Comparison of ENCODE assay signal across 1 cellular context in genomic region chr4:174282836-174283506, GRCh38.
A peak's percentile ranks its signal among the peaks of the same experiment; 100 is the strongest.
TF ChIP-seq lines count a peak whose summit lies in the region.

No MANE protein-coding gene starts in this region.

TF ChIP-seq in HepG2, 621 proteins besides CTCF, POLR2A, EP300 and RAD21 (continues in another document):
- TF ChIP-seq, protein P1, sequence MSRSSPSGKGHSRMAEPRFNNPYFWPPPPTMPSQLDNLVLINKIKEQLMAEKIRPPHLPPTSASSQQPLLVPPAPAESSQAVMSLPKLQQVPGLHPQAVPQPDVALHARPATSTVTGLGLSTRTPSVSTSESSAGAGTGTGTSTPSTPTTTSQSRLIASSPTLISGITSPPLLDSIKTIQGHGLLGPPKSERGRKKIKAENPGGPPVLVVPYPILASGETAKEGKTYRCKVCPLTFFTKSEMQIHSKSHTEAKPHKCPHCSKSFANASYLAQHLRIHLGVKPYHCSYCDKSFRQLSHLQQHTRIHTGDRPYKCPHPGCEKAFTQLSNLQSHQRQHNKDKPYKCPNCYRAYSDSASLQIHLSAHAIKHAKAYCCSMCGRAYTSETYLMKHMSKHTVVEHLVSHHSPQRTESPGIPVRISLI (CRISPR knock-in tag; IDR thresholded peaks at IDR 0.05; ENCODE audit: borderline replicate concordance) = no peak
- TF ChIP-seq NFYB (CRISPR knock-in tag; IDR thresholded peaks at IDR 0.05) = peak; percentile 97
- TF ChIP-seq LRRFIP1 (CRISPR knock-in tag; conservative IDR thresholded peaks at IDR 0.05) = no peak
- TF ChIP-seq ZFP36L2 (CRISPR knock-in tag; IDR thresholded peaks at IDR 0.05) = no peak
- no peak for TF ChIP-seq ZNF350 (CRISPR knock-in tag; IDR thresholded peaks at IDR 0.05; ENCODE audit: borderline replicate concordance, low read depth)
- no peak for TF ChIP-seq ZEB1 (IDR thresholded peaks at IDR 0.05; ENCODE audit: insufficient replicate concordance, low read depth)
- TF ChIP-seq U2AF2 (IDR thresholded peaks at IDR 0.05; ENCODE audit: low read depth, low read length) = 0 out of 2 replicates have a peak, but pooled peaks have one; percentile 10
- TF ChIP-seq, protein P2, sequence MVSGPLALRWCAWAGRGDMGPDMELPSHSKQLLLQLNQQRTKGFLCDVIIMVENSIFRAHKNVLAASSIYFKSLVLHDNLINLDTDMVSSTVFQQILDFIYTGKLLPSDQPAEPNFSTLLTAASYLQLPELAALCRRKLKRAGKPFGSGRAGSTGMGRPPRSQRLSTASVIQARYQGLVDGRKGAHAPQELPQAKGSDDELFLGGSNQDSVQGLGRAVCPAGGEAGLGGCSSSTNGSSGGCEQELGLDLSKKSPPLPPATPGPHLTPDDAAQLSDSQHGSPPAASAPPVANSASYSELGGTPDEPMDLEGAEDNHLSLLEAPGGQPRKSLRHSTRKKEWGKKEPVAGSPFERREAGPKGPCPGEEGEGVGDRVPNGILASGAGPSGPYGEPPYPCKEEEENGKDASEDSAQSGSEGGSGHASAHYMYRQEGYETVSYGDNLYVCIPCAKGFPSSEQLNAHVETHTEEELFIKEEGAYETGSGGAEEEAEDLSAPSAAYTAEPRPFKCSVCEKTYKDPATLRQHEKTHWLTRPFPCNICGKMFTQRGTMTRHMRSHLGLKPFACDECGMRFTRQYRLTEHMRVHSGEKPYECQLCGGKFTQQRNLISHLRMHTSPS (CRISPR knock-in tag; IDR thresholded peaks at IDR 0.05; ENCODE audit: low read depth) = no peak
- TF ChIP-seq PLRG1 (conservative IDR thresholded peaks at IDR 0.05) = no peak
- no peak for TF ChIP-seq ZNF513 (CRISPR knock-in tag; conservative IDR thresholded peaks at IDR 0.05)
- TF ChIP-seq ZNF354B (CRISPR knock-in tag; IDR thresholded peaks at IDR 0.05) = no peak
- TF ChIP-seq HNRNPLL (IDR thresholded peaks at IDR 0.05; ENCODE audit: low read depth, low read length, poor library complexity, severe bottlenecking) = no peak
- TF ChIP-seq, protein P3, sequence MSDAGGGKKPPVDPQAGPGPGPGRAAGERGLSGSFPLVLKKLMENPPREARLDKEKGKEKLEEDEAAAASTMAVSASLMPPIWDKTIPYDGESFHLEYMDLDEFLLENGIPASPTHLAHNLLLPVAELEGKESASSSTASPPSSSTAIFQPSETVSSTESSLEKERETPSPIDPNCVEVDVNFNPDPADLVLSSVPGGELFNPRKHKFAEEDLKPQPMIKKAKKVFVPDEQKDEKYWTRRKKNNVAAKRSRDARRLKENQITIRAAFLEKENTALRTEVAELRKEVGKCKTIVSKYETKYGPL (CRISPR knock-in tag; IDR thresholded peaks at IDR 0.05) = no peak
- no peak for TF ChIP-seq PAX8 (CRISPR knock-in tag; IDR thresholded peaks at IDR 0.05; ENCODE audit: borderline replicate concordance)
- peak; percentile 92 for TF ChIP-seq SP2 (CRISPR knock-in tag; IDR thresholded peaks at IDR 0.05)
- TF ChIP-seq SMYD3 (CRISPR knock-in tag; IDR thresholded peaks at IDR 0.05) = no peak
- TF ChIP-seq SMAD3 (CRISPR knock-in tag; IDR thresholded peaks at IDR 0.05) = 0 out of 2 replicates have a peak, but pooled peaks have one; percentile 7
- peak; percentile 2; the same call in 1 of the 2 replicates for TF ChIP-seq ERF (CRISPR knock-in tag; IDR thresholded peaks at IDR 0.05)
- TF ChIP-seq CREB3 (CRISPR knock-in tag; IDR thresholded peaks at IDR 0.05) = no peak
- no peak for TF ChIP-seq TBX3 (IDR thresholded peaks at IDR 0.05; ENCODE audit: borderline replicate concordance)
- no peak for TF ChIP-seq ZNF292 (CRISPR knock-in tag; IDR thresholded peaks at IDR 0.05; ENCODE audit: borderline replicate concordance, low read depth)
- no peak for TF ChIP-seq ZFP37 (CRISPR knock-in tag; IDR thresholded peaks at IDR 0.05; ENCODE audit: borderline replicate concordance)
- no peak for TF ChIP-seq ARHGAP35 (CRISPR knock-in tag; IDR thresholded peaks at IDR 0.05; ENCODE audit: borderline replicate concordance)
- TF ChIP-seq ARNT2 (CRISPR knock-in tag; IDR thresholded peaks at IDR 0.05; ENCODE audit: low read depth) = no peak
- TF ChIP-seq TOPORS (CRISPR knock-in tag; IDR thresholded peaks at IDR 0.05) = no peak
- TF ChIP-seq SSRP1 (CRISPR knock-in tag; IDR thresholded peaks at IDR 0.05) = no peak
- no peak for TF ChIP-seq HOXA5 (CRISPR knock-in tag; IDR thresholded peaks at IDR 0.05)
- TF ChIP-seq, protein P4, sequence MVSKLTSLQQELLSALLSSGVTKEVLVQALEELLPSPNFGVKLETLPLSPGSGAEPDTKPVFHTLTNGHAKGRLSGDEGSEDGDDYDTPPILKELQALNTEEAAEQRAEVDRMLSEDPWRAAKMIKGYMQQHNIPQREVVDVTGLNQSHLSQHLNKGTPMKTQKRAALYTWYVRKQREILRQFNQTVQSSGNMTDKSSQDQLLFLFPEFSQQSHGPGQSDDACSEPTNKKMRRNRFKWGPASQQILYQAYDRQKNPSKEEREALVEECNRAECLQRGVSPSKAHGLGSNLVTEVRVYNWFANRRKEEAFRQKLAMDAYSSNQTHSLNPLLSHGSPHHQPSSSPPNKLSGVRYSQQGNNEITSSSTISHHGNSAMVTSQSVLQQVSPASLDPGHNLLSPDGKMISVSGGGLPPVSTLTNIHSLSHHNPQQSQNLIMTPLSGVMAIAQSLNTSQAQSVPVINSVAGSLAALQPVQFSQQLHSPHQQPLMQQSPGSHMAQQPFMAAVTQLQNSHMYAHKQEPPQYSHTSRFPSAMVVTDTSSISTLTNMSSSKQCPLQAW (CRISPR knock-in tag; IDR thresholded peaks at IDR 0.05) = no peak
- no peak for TF ChIP-seq KAT8 (CRISPR knock-in tag; IDR thresholded peaks at IDR 0.05)
- TF ChIP-seq SMARCC2 (IDR thresholded peaks at IDR 0.05) = no peak
- TF ChIP-seq CC2D1A (CRISPR knock-in tag; IDR thresholded peaks at IDR 0.05) = no peak
- peak; percentile 30 for TF ChIP-seq DRAP1 (CRISPR knock-in tag; IDR thresholded peaks at IDR 0.05)
- TF ChIP-seq TP53 (CRISPR knock-in tag; conservative IDR thresholded peaks at IDR 0.05) = no peak
- no peak for TF ChIP-seq MTF1 (CRISPR knock-in tag; IDR thresholded peaks at IDR 0.05)
- 0 out of 2 replicates have a peak, but pooled peaks have one; percentile 10 for TF ChIP-seq ZNF547 (CRISPR knock-in tag; IDR thresholded peaks at IDR 0.05)
- TF ChIP-seq BRCA1 (CRISPR knock-in tag; IDR thresholded peaks at IDR 0.05) = no peak
- TF ChIP-seq, protein P5, sequence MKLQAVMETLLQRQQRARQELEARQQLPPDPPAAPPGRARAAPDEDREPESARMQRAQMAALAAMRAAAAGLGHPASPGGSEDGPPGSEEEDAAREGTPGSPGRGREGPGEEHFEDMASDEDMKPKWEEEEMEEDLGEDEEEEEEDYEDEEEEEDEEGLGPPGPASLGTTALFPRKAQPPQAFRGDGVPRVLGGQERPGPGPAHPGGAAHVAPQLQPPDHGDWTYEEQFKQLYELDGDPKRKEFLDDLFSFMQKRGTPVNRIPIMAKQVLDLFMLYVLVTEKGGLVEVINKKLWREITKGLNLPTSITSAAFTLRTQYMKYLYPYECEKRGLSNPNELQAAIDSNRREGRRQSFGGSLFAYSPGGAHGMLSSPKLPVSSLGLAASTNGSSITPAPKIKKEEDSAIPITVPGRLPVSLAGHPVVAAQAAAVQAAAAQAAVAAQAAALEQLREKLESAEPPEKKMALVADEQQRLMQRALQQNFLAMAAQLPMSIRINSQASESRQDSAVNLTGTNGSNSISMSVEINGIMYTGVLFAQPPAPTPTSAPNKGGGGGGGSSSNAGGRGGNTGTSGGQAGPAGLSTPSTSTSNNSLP (IDR thresholded peaks at IDR 0.05; ENCODE audit: low read depth, low read length) = no peak
- no peak; the same call in 1 of the 2 replicates for TF ChIP-seq RXRB (CRISPR knock-in tag; IDR thresholded peaks at IDR 0.05; ENCODE audit: borderline replicate concordance)
- TF ChIP-seq, protein P6, sequence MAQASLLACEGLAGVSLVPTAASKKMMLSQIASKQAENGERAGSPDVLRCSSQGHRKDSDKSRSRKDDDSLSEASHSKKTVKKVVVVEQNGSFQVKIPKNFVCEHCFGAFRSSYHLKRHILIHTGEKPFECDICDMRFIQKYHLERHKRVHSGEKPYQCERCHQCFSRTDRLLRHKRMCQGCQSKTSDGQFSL (CRISPR knock-in tag; IDR thresholded peaks at IDR 0.05) = no peak
- no peak for TF ChIP-seq CCDC6 (CRISPR knock-in tag; IDR thresholded peaks at IDR 0.05)
- no peak for TF ChIP-seq ZZZ3 (CRISPR knock-in tag; IDR thresholded peaks at IDR 0.05; ENCODE audit: borderline replicate concordance)
- no peak for TF ChIP-seq SNAI1 (CRISPR knock-in tag; IDR thresholded peaks at IDR 0.05; ENCODE audit: borderline replicate concordance)
- no peak for TF ChIP-seq TBL1XR1 (IDR thresholded peaks at IDR 0.05; ENCODE audit: borderline replicate concordance, low read length, partially characterized antibody)
- TF ChIP-seq CEBPG (CRISPR knock-in tag; IDR thresholded peaks at IDR 0.05) = no peak
- no peak for TF ChIP-seq FOXK1 (CRISPR knock-in tag; IDR thresholded peaks at IDR 0.05; ENCODE audit: borderline replicate concordance, low read depth)
- peak; percentile 56; the same call in 1 of the 2 replicates for TF ChIP-seq CEBPZ (IDR thresholded peaks at IDR 0.05; ENCODE audit: low read length)
- TF ChIP-seq ZNF263 (CRISPR knock-in tag; IDR thresholded peaks at IDR 0.05) = no peak
- TF ChIP-seq ZNF619 (CRISPR knock-in tag; IDR thresholded peaks at IDR 0.05) = no peak
- no peak for TF ChIP-seq FOSL1 (CRISPR knock-in tag; IDR thresholded peaks at IDR 0.05; ENCODE audit: borderline replicate concordance)
- no peak for TF ChIP-seq PTBP1 (IDR thresholded peaks at IDR 0.05; ENCODE audit: low read depth, low read length, poor library complexity, severe bottlenecking)
- no peak for TF ChIP-seq ZNF207 (IDR thresholded peaks at IDR 0.05; ENCODE audit: borderline replicate concordance)
- no peak; the same call in 1 of the 2 replicates for TF ChIP-seq PHF21A (CRISPR knock-in tag; IDR thresholded peaks at IDR 0.05)
- TF ChIP-seq ZNF441 (CRISPR knock-in tag; IDR thresholded peaks at IDR 0.05; ENCODE audit: borderline replicate concordance) = peak; percentile 18; the same call in 1 of the 2 replicates
- TF ChIP-seq ZNF138 (CRISPR knock-in tag; IDR thresholded peaks at IDR 0.05; ENCODE audit: low read depth) = no peak
- no peak for TF ChIP-seq ZNF451 (CRISPR knock-in tag; IDR thresholded peaks at IDR 0.05)
- TF ChIP-seq ZNF282 (IDR thresholded peaks at IDR 0.05; ENCODE audit: partially characterized antibody) = no peak
